15 cellular contexts compared by ENCODE assay signal in the genomic region with DNA sequence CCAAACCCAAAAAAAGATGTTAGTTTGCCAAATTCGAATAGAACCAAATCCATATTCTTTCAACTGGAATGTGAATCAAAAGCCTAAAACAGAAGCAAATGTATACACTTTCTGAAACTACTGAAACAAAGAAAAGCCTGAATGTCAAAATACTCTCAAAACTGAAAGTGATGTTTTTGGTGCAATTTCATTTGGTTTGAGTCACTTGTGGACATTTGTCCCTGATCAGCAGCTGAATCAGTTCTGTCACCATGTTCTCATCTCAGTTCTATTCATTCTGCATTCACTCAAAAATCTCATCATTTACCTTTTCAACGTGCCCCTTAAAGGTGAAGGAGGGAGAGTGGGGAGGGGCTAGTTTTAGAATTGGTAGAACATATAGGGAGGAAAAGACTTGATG.
"Had no signal": no experiment of that assay in that cellular context is flagged by ENCODE, and none has a peak within 500 bp of the region (broad histone marks: within the 10 kb centered on the region; RNA-seq: fewer than 3 reads in every experiment).

No MANE protein-coding gene starts in this region.

- H3K79me2 ChIP-seq: parathyroid adenoma had no signal

- H3K9ac ChIP-seq: parathyroid adenoma had no signal

- H3K36me3 Mint-ChIP-seq: naive B cell had no signal

- H3K27ac ChIP-seq: ascending aorta, dorsolateral prefrontal cortex, parathyroid adenoma, upper lobe of right lung had no signal

- H3K4me1 Mint-ChIP-seq: naive B cell had no signal

- ATAC-seq: activated CD8-positive, alpha-beta T cell treated with anti-CD3 and anti-CD28 coated beads, Interleukin-2, amount 10 ng/mL, durations not matched to agents 7 days and 5 days; esophagus mucosa; left colon; stimulated activated naive CD8-positive, alpha-beta T cell treated with anti-CD3 and anti-CD28 coated beads, Interleukin-15, Interleukin-2, amounts not matched to agents 100 U/mL and 50 U/mL, for 24 hours; upper lobe of right lung had no signal

- DNase-seq: activated CD4-positive, alpha-beta T cell treated with anti-CD3 and anti-CD28 coated beads for 4 hours; activated CD8-positive, alpha-beta memory T cell treated with anti-CD3 and anti-CD28 coated beads, Interleukin-2, amount 50 U/mL, for 48 hours; activated CD8-positive, alpha-beta T cell treated with anti-CD3 and anti-CD28 coated beads, Interleukin-2, amount 10 ng/mL, durations not matched to agents 7 days and 5 days; dorsolateral prefrontal cortex; left colon; naive B cell; stimulated activated CD4-positive, alpha-beta T cell treated with anti-CD3 and anti-CD28 coated beads, Interleukin-4, amount 100 ng/mL, for 1 hour; stimulated activated CD8-positive, alpha-beta memory T cell treated with anti-CD3 and anti-CD28 coated beads, Interleukin-4, amount 100 ng/mL, for 48 hours; stimulated activated naive CD8-positive, alpha-beta T cell treated with anti-CD3 and anti-CD28 coated beads, Interleukin-15, Interleukin-2, amounts not matched to agents 100 U/mL and 50 U/mL, for 24 hours; upper lobe of right lung had no signal

- H3K4me3 Mint-ChIP-seq: activated CD8-positive, alpha-beta T cell treated with anti-CD3 and anti-CD28 coated beads, Interleukin-2, amount 10 ng/mL, durations not matched to agents 7 days and 5 days; naive B cell had no signal

- H3K27ac Mint-ChIP-seq: activated CD8-positive, alpha-beta T cell treated with anti-CD3 and anti-CD28 coated beads, Interleukin-2, amount 10 ng/mL, durations not matched to agents 7 days and 5 days had no signal

- H2AFZ ChIP-seq: parathyroid adenoma had no signal

- H3K4me3 ChIP-seq: ascending aorta, dorsolateral prefrontal cortex, lung, upper lobe of right lung had no signal

- H3K36me3 ChIP-seq: ascending aorta, upper lobe of right lung had no signal

- FAIRE-seq: bronchial epithelial cell had no signal

- H3K4me1 ChIP-seq: parathyroid adenoma, upper lobe of right lung had no signal

- H3K9me3 ChIP-seq: ascending aorta, upper lobe of right lung had no signal
